Comparison of ENCODE assay signal across 8 cellular contexts in genomic region chr11:130522284-130522961, GRCh38.
A peak's percentile ranks its signal among the peaks of the same experiment; 100 is the strongest.
DNase-seq lines count a peak whose midpoint lies in the region; ATAC-seq and TF ChIP-seq lines count a peak whose summit lies in the region.

No MANE protein-coding gene starts in this region.

- no peaks in the 10 kb centered on the region for H3K9me3 Mint-ChIP-seq in activated naive CD4-positive, alpha-beta T cell treated with anti-CD3 and anti-CD28 coated beads for 36 hours
- peaks cover 5 to 12% (median 8%) of the 10 kb centered on the region in 7 donors for H3K9me3 Mint-ChIP-seq in CD14-positive monocyte

- DNase-seq in EH (ENCODE audit: low read depth): peak; percentile 94
- DNase-seq in SK-MEL-5 (ENCODE audit: low read depth, low spot score): peak; percentile 54
- DNase-seq in Right ventricle myocardium inferior (ENCODE audit: missing footprints): peak; percentile 94
- DNase-seq in posterior cingulate gyrus: peak; percentile 32 to 93 (median 56)
- DNase-seq in DMS79 treated with DMSO at 0.1 percent for 48 hours (lab: John Stamatoyannopoulos, UW): no peak
- no peak for DNase-seq in middle frontal gyrus (ENCODE audit: extremely low spot score, low spot score)
- no peak for DNase-seq in activated naive CD4-positive, alpha-beta T cell treated with anti-CD3 and anti-CD28 coated beads for 36 hours
- no peak for DNase-seq in CD14-positive monocyte (ENCODE audit: low spot score)

- TF ChIP-seq CTCF in CD14-positive monocyte (IDR thresholded peaks at IDR 0.05): no peak

- no peaks in the 10 kb centered on the region for H3K36me3 Mint-ChIP-seq in activated naive CD4-positive, alpha-beta T cell treated with anti-CD3 and anti-CD28 coated beads for 36 hours (ENCODE audit: low read depth)
- H3K36me3 Mint-ChIP-seq in CD14-positive monocyte: no peaks in the 10 kb centered on the region

- ATAC-seq in Right ventricle myocardium inferior: peak; percentile 91

- peaks cover 3% of the 10 kb centered on the region for H3K27me3 Mint-ChIP-seq in activated naive CD4-positive, alpha-beta T cell treated with anti-CD3 and anti-CD28 coated beads for 36 hours (ENCODE audit: low read depth)
- peaks cover 0 to 6% (median 2%) of the 10 kb centered on the region in 3 donors for H3K27me3 Mint-ChIP-seq in CD14-positive monocyte (ENCODE audit: low read depth in 3 of 3)

- CTCF ChIA-PET in activated naive CD4-positive, alpha-beta T cell treated with anti-CD3 and anti-CD28 coated beads for 36 hours (lab: Charles Lee): interaction anchor here (0.5 kb wide), 1 partner anchor 91 kb away, joined by 3 read pairs; no protein-coding TSS in a partner anchor

- H3K4me1 Mint-ChIP-seq in activated naive CD4-positive, alpha-beta T cell treated with anti-CD3 and anti-CD28 coated beads for 36 hours (ENCODE audit: low read depth): no peaks in the 10 kb centered on the region
- H3K4me1 Mint-ChIP-seq in CD14-positive monocyte: no peaks in the 10 kb centered on the region

- H3K4me3 Mint-ChIP-seq in activated naive CD4-positive, alpha-beta T cell treated with anti-CD3 and anti-CD28 coated beads for 36 hours: no peak overlapping the region
- no peak overlapping the region for H3K4me3 Mint-ChIP-seq in CD14-positive monocyte

- H3K27ac Mint-ChIP-seq in activated naive CD4-positive, alpha-beta T cell treated with anti-CD3 and anti-CD28 coated beads for 36 hours: no peak overlapping the region
- no peak overlapping the region for H3K27ac Mint-ChIP-seq in CD14-positive monocyte

- intact Hi-C loops in Right ventricle myocardium inferior (cut with DNase I): loop anchor here (2.0 to 5.0 kb wide), 7 partner anchors 44 to 304 kb away; no protein-coding TSS in a partner anchor
- intact Hi-C loops in posterior cingulate gyrus (cut with DNase I): no loop called here
- intact Hi-C loops in activated naive CD4-positive, alpha-beta T cell treated with anti-CD3 and anti-CD28 coated beads for 36 hours (cut with micrococcal nuclease): loop anchor here (10.0 kb wide), 1 partner anchor 88 kb away; no protein-coding TSS in a partner anchor
- intact Hi-C loops in CD14-positive monocyte (cut with micrococcal nuclease): no loop called here

- in situ Hi-C loops in SK-MEL-5 (cut with HindIII; ENCODE audit: low pct_unique_long_range_greater_than_20kb, low sequenced_read_pairs): no loop called here

Comparison
In these comparisons a context has a peak if more than half of its experiments do, and no peak if none do; other contexts are left out.
1. DNase-seq: peak in EH (single experiment), SK-MEL-5 (single experiment), Right ventricle myocardium inferior (single experiment) and posterior cingulate gyrus (10 of 10); none in DMS79 treated with DMSO at 0.1 percent for 48 hours (single experiment), middle frontal gyrus (single experiment), activated naive CD4-positive, alpha-beta T cell treated with anti-CD3 and anti-CD28 coated beads for 36 hours (single experiment) and CD14-positive monocyte (single experiment).
2. intact Hi-C loops: an anchor here in Right ventricle myocardium inferior (2.0 to 5.0 kb wide) and activated naive CD4-positive, alpha-beta T cell treated with anti-CD3 and anti-CD28 coated beads for 36 hours (10.0 kb wide); none called in posterior cingulate gyrus and CD14-positive monocyte.